In genomic region chr7:96322373-96322695, GRCh38 we compare ENCODE assay signal across 1 cellular context.
TF ChIP-seq lines count a peak whose summit lies in the region.

No MANE protein-coding gene starts in this region.

TF ChIP-seq in HCT116, 20 proteins besides CTCF, POLR2A, EP300 and RAD21 (continued from another document):
- TF ChIP-seq ZBTB33 (IDR thresholded peaks at IDR 0.05; ENCODE audit: extremely low read depth, insufficient replicate concordance, low read length) (no peak), TCF7L2 (IDR thresholded peaks at IDR 0.05; ENCODE audit: borderline replicate concordance, extremely low read depth, insufficient read depth, insufficient read length) (no peak), ATF3 (IDR thresholded peaks at IDR 0.05) (no peak), SRF (IDR thresholded peaks at IDR 0.05; ENCODE audit: low read depth) (no peak), SP1 (IDR thresholded peaks at IDR 0.05; ENCODE audit: low read depth) (no peak), POLR2AphosphoS5 (IDR thresholded peaks at IDR 0.05; ENCODE audit: low read depth, low read length) (no peak), CEBPB (IDR thresholded peaks at IDR 0.05; ENCODE audit: low read depth) (no peak), JUND (IDR thresholded peaks at IDR 0.05) (no peak)
